ENCODE assay signal across 8 cellular contexts in genomic region chr1:173410794-173411236, GRCh38.
A peak's percentile ranks its signal among the peaks of the same experiment; 100 is the strongest.
DNase-seq lines count a peak whose midpoint lies in the region; ATAC-seq and TF ChIP-seq lines count a peak whose summit lies in the region.

No MANE protein-coding gene starts in this region.

- H3K27ac ChIP-seq in transverse colon (no peak overlapping the region), aorta (ENCODE audit: low read depth in 1 of 2, low read length in 2 of 2) (no peak overlapping the region)

- H3K4me1 ChIP-seq in transverse colon: peaks cover 0 to 12% (median 7%) of the 10 kb centered on the region in 4 donors
- H3K4me1 ChIP-seq in aorta (ENCODE audit: control insufficient read depth in 1 of 2, insufficient read depth in 2 of 2, low read length in 2 of 2): no peaks in the 10 kb centered on the region

- 77% methylated on average over 5 of the region's 5 CpGs; no CpG with 5 or more reads in 1 of the 2 donors for WGBS in transverse colon (ENCODE audit: low coverage in 1 of 2), 2 donors
- 89 to 91% methylated on average over 5 of the region's 5 CpGs for WGBS in aorta, 2 donors

- H3K9me3 Mint-ChIP-seq in immature natural killer cell (no peaks in the 10 kb centered on the region), nephron progenitor cell (no peaks in the 10 kb centered on the region)

- H3K4me3 Mint-ChIP-seq in immature natural killer cell (peak overlapping the region; percentile 31 to 52 (median 48)), nephron progenitor cell (no peak overlapping the region)

- H3K4me1 Mint-ChIP-seq in immature natural killer cell (peaks cover 34 to 51% of the 10 kb centered on the region in 2 donors), nephron progenitor cell (peaks cover 9% of the 10 kb centered on the region)

- H3K27me3 Mint-ChIP-seq in immature natural killer cell (ENCODE audit: low read depth in 3 of 3) (peaks cover 0 to 11% (median 2%) of the 10 kb centered on the region in 3 donors), nephron progenitor cell (ENCODE audit: low read depth, poor library complexity) (no peaks in the 10 kb centered on the region)

- H3K36me3 ChIP-seq in transverse colon (no peaks in the 10 kb centered on the region), aorta (ENCODE audit: control insufficient read depth in 1 of 2, insufficient read depth in 2 of 2, low read length in 1 of 2) (no peaks in the 10 kb centered on the region)

- TF ChIP-seq POLR2A in transverse colon (IDR thresholded peaks at IDR 0.05): no peak

- H3K9me3 ChIP-seq in transverse colon: no peaks in the 10 kb centered on the region
- H3K9me3 ChIP-seq in aorta (ENCODE audit: control insufficient read depth, low read length): no peaks in the 10 kb centered on the region

- H3K27ac Mint-ChIP-seq in immature natural killer cell (peak overlapping the region; percentile 31 to 91 (median 86)), nephron progenitor cell (no peak overlapping the region)

- ATAC-seq in GM18502 (IDR thresholded peaks at IDR 0.05; ENCODE audit: poor library complexity, unreplicated experiment) (peak; percentile 48), GM21367 (IDR thresholded peaks at IDR 0.05; ENCODE audit: unreplicated experiment) (peak; percentile 41), HG03196 (IDR thresholded peaks at IDR 0.05; ENCODE audit: unreplicated experiment) (peak; percentile 54), aorta (ENCODE audit: low FRiP score) (no peak)

- H3K27me3 ChIP-seq in transverse colon (no peaks in the 10 kb centered on the region), aorta (ENCODE audit: control insufficient read depth in 1 of 2, insufficient read depth in 2 of 2, low read length in 1 of 2) (no peaks in the 10 kb centered on the region)

- TF ChIP-seq CTCF in transverse colon (IDR thresholded peaks at IDR 0.05) (no peak), nephron progenitor cell (IDR thresholded peaks at IDR 0.05) (no peak)

- peak; percentile 43 to 61 (median 55) for DNase-seq in immature natural killer cell
- no peak for DNase-seq in GM03348 (ENCODE audit: low spot score)
- DNase-seq in transverse colon: no peak
- no peak for DNase-seq in aorta
- DNase-seq in nephron progenitor cell: no peak

- H3K4me3 ChIP-seq in transverse colon (no peak overlapping the region), aorta (ENCODE audit: low read length in 2 of 2) (no peak overlapping the region)

- in situ Hi-C loops in transverse colon (cut with MboI; ENCODE audit: low pct_ligation_motif_present in 1 of 4, low pct_unique_long_range_greater_than_20kb in 1 of 4, low sequenced_read_pairs in 3 of 4): loop anchor here in 3 of 4 donors (10.0 to 25.0 kb wide), 2 partner anchors 666 to 674 kb away; no protein-coding TSS in a partner anchor

- no peak for TF ChIP-seq EP300 in transverse colon (IDR thresholded peaks at IDR 0.05; ENCODE audit: low read depth)

- H3K36me3 Mint-ChIP-seq in immature natural killer cell: peaks cover 15 to 24% (median 15%) of the 10 kb centered on the region in 3 donors
- no peaks in the 10 kb centered on the region for H3K36me3 Mint-ChIP-seq in nephron progenitor cell (ENCODE audit: low read depth)

- intact Hi-C loops in transverse colon (cut with DNase I; ENCODE audit: low total_unique reads): no loop called here
- intact Hi-C loops in aorta (cut with DNase I): loop anchor here in 1 of 2 donors (10.0 kb wide), 1 partner anchor 304 kb away; the partner anchor contains the start of gene KLHL20

Comparison
In these comparisons a context has a peak if more than half of its experiments do, and no peak if none do; other contexts are left out.
1. DNase-seq: peak in immature natural killer cell (3 of 3); none in GM03348 (single experiment), transverse colon (single experiment), aorta (0 of 2) and nephron progenitor cell (single experiment).